Comparison of ENCODE assay signal across 12 cellular contexts in the genomic region with DNA sequence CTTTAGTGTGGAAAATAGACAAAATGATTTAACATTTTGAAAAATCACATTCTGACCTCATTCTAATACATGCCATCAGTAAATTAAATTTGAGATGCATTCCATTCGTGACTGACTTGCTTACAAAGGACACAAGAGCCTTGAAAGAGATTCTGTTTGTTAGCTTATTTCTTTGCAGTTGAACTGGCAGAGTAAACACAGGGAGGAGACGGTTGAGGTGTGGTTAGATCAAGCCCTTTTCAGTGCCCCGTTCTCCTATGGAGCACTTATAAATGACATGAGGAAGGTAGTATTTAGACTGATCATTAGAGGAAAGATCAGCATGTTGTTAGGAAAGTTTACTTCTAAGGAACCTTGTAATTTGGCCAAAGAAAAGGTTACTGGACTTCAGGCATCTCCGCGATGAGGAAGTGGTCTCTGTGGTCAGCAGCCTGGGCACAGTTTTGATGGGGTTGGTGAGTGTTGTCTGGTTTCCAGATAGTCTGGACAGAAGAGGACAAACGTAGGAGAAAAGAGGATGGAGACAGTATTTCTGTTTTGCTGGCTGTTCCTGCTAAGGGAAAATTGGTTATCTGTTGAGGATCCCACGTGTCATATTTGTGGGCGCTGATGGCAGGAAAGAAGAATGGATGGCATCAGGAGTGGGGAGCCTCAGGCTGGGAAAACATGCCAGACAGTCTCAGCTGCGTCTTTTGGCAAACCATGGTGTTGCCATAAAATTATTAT.
DNase-seq lines count a peak whose midpoint lies in the region; ATAC-seq and TF ChIP-seq lines count a peak whose summit lies in the region.
"Had no signal": no experiment of that assay in that cellular context is flagged by ENCODE, and none has a peak within 500 bp of the region (broad histone marks: within the 10 kb centered on the region; RNA-seq: fewer than 3 reads in every experiment).

No MANE protein-coding gene starts in this region.

- H3K4me3 ChIP-seq in Panc1 (ENCODE audit: low read depth in 2 of 2, low read length in 2 of 2): no peak overlapping the region
- H3K4me3 ChIP-seq: cardiac muscle cell had no signal

- ATAC-seq in Panc1: no peak
- no peak for ATAC-seq in stimulated activated effector memory CD8-positive, alpha-beta T cell treated with anti-CD3 and anti-CD28 coated beads, Interleukin-12 subunit alpha, Interleukin-12 subunit beta, amount 100 ng/mL, for 72 hours
- no peak for ATAC-seq in HG03378 (IDR thresholded peaks at IDR 0.05; ENCODE audit: unreplicated experiment)
- ATAC-seq: T-helper 17 cell had no signal

- CTCF ChIA-PET in Panc1 (lab: Charles Lee): no interaction called here

- H3K9me3 ChIP-seq in Panc1 (ENCODE audit: control insufficient read depth, insufficient read depth, low read depth, low read length): no peaks in the 10 kb centered on the region

- no peak for TF ChIP-seq CTCF in Panc1 (IDR thresholded peaks at IDR 0.05)

- H3K36me3 ChIP-seq in Panc1 (ENCODE audit: control insufficient read depth, insufficient read depth, low read length): no peaks in the 10 kb centered on the region
- H3K36me3 ChIP-seq: cardiac muscle cell had no signal

- in situ Hi-C loops in Panc1 (cut with HindIII; ENCODE audit: low pct_unique_long_range_greater_than_20kb, low sequenced_read_pairs): no loop called here

- H3K4me1 Mint-ChIP-seq in stimulated activated effector memory CD8-positive, alpha-beta T cell treated with anti-CD3 and anti-CD28 coated beads, Interleukin-12 subunit alpha, Interleukin-12 subunit beta, amount 100 ng/mL, for 72 hours: peaks cover 23% of the 10 kb centered on the region

- H3K27me3 ChIP-seq in Panc1 (ENCODE audit: control insufficient read depth, insufficient read depth, low read length): no peaks in the 10 kb centered on the region
- H3K27me3 ChIP-seq: cardiac muscle cell had no signal

- no peaks in the 10 kb centered on the region for H3K9me3 Mint-ChIP-seq in stimulated activated effector memory CD8-positive, alpha-beta T cell treated with anti-CD3 and anti-CD28 coated beads, Interleukin-12 subunit alpha, Interleukin-12 subunit beta, amount 100 ng/mL, for 72 hours
- H3K9me3 Mint-ChIP-seq: memory B cell had no signal

- DNase-seq in NCI-H510A treated with DMSO at 0.1 percent for 48 hours (lab: John Stamatoyannopoulos, UW) (peak; percentile 36), NCI-H510A (lab: John Stamatoyannopoulos, UW) (no peak), Panc1 (ENCODE audit: low read depth, low spot score) (no peak), fibroblast of peridontal ligament (ENCODE audit: extremely low read depth) (peak; percentile 56), NCI-H2081 treated with DMSO at 0.1 percent for 48 hours (lab: John Stamatoyannopoulos, UW) (no peak)
- no peak for DNase-seq in stimulated activated effector memory CD8-positive, alpha-beta T cell treated with anti-CD3 and anti-CD28 coated beads, Interleukin-12 subunit alpha, Interleukin-12 subunit beta, amount 100 ng/mL, for 72 hours (ENCODE audit: low spot score in 2 of 2)
- DNase-seq in activated CD4-positive, alpha-beta T cell treated with anti-CD3 and anti-CD28 coated beads, Interleukin-2, amount 50 U/mL, for 1 hour: no peak
- DNase-seq: NCI-H524, T-helper 17 cell had no signal

- H3K36me3 Mint-ChIP-seq in stimulated activated effector memory CD8-positive, alpha-beta T cell treated with anti-CD3 and anti-CD28 coated beads, Interleukin-12 subunit alpha, Interleukin-12 subunit beta, amount 100 ng/mL, for 72 hours: no peaks in the 10 kb centered on the region
- H3K36me3 Mint-ChIP-seq: memory B cell had no signal

- no peaks in the 10 kb centered on the region for H3K4me1 ChIP-seq in Panc1 (ENCODE audit: control insufficient read depth, insufficient read depth, low read length)

- H3K27ac ChIP-seq in Panc1 (ENCODE audit: low read length): peak overlapping the region; percentile 49; the same call in 1 of the 2 replicates
- H3K27ac ChIP-seq: cardiac muscle cell had no signal

- BruUV-seq in Panc1 (replicated peaks; lab: Mats Ljungman, UMichigan): no TSS peak

- peak overlapping the region; percentile 4 for H3K27ac Mint-ChIP-seq in stimulated activated effector memory CD8-positive, alpha-beta T cell treated with anti-CD3 and anti-CD28 coated beads, Interleukin-12 subunit alpha, Interleukin-12 subunit beta, amount 100 ng/mL, for 72 hours
- H3K27ac Mint-ChIP-seq: memory B cell, T-helper 17 cell had no signal

- H3K4me3 Mint-ChIP-seq in stimulated activated effector memory CD8-positive, alpha-beta T cell treated with anti-CD3 and anti-CD28 coated beads, Interleukin-12 subunit alpha, Interleukin-12 subunit beta, amount 100 ng/mL, for 72 hours: no peak overlapping the region
- H3K4me3 Mint-ChIP-seq: memory B cell, T-helper 17 cell had no signal

- POLR2A ChIA-PET in Panc1 (lab: Charles Lee): no interaction called here

- intact Hi-C loops in Panc1 (cut with micrococcal nuclease; ENCODE audit: unreplicated experiment): no loop called here

Comparison
In these comparisons a context has a peak if more than half of its experiments do, and no peak if none do; other contexts are left out.
1. DNase-seq: peak in NCI-H510A treated with DMSO at 0.1 percent for 48 hours (single experiment) and fibroblast of peridontal ligament (single experiment); none in NCI-H510A (single experiment), Panc1 (single experiment), stimulated activated effector memory CD8-positive, alpha-beta T cell treated with anti-CD3 and anti-CD28 coated beads, Interleukin-12 subunit alpha, Interleukin-12 subunit beta, amount 100 ng/mL, for 72 hours (0 of 2), activated CD4-positive, alpha-beta T cell treated with anti-CD3 and anti-CD28 coated beads, Interleukin-2, amount 50 U/mL, for 1 hour (single experiment) and NCI-H2081 treated with DMSO at 0.1 percent for 48 hours (single experiment).